27 cellular contexts compared by ENCODE assay signal in the genomic region with DNA sequence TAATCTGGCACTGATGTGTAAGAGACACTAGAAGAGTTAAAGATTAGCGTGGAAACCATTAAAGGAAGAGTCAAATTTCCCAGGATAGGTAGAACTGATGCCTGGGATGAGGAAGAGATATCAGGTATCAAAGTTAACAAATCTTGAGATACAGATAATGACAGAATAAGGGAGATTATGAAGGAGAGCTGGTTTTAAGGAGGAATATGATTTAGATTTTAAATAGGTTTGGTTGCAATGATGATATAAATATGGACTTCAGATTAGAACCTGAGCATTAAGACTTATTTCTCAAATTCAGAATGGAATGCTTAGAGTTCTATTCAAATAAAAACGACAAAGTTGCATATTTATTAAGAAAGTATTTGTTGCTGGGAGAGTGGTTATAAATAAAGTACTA. TPM values are rescaled to one million over a fixed set of nuclear protein-coding genes. Genes with fewer than 3 reads are reported as not detected.
DNase-seq lines count a peak whose midpoint lies in the region; TF ChIP-seq lines count a peak whose summit lies in the region.
"Had no signal": no experiment of that assay in that cellular context is flagged by ENCODE, and none has a peak within 500 bp of the region (broad histone marks: within the 10 kb centered on the region; RNA-seq: fewer than 3 reads in every experiment).

No MANE protein-coding gene starts in this region.

- H3K4me3 ChIP-seq in left ventricle myocardium inferior = no peak overlapping the region
- H3K4me3 ChIP-seq: gastroesophageal sphincter, GM12878, lung, SK-N-MC, thyroid gland had no signal

- DNase-seq in NCI-H82 (lab: John Stamatoyannopoulos, UW) = peak; percentile 25
- no peak for DNase-seq in NCI-H82 treated with DMSO at 0.1 percent for 48 hours (lab: John Stamatoyannopoulos, UW; ENCODE audit: unreplicated experiment)
- DNase-seq in ELR (ENCODE audit: low read depth) = peak; percentile 14
- peak; percentile 13 for DNase-seq in NCI-H69 (lab: John Stamatoyannopoulos, UW)
- peak; percentile 44 for DNase-seq in left kidney (ENCODE audit: low read depth, low spot score)
- DNase-seq in NCI-H226 = no peak
- no peak for DNase-seq in activated CD4-positive, alpha-beta T cell treated with anti-CD3 and anti-CD28 coated beads, Interleukin-2, amount 10 ng/mL, durations not matched to agents 7 days and 5 days
- no peak for DNase-seq in left ventricle myocardium inferior
- DNase-seq: ACHN; activated CD4-positive, alpha-beta memory T cell treated with anti-CD3 and anti-CD28 coated beads, Interleukin-2, amount 10 ng/mL, durations not matched to agents 7 days and 5 days; activated CD4-positive, CD25-positive, alpha-beta regulatory T cell treated with anti-CD3 and anti-CD28 coated beads, Interleukin-2, amount 50 U/mL, for 72 hours; activated CD8-positive, alpha-beta memory T cell treated with anti-CD3 and anti-CD28 coated beads, Interleukin-2, amount 50 U/mL, for 4 hours; activated naive CD4-positive, alpha-beta T cell treated with anti-CD3 and anti-CD28 coated beads for 36 hours; amygdala; CD4-positive, alpha-beta memory T cell; GOT3; NCI-H1436; RPMI8226; stimulated activated CD4-positive, alpha-beta T cell treated with anti-CD3 and anti-CD28 coated beads, Interleukin-4, amount 100 ng/mL, for 24 hours; T-helper 2 cell; thyroid gland had no signal

- H3K36me3 ChIP-seq in left ventricle myocardium inferior = no peaks in the 10 kb centered on the region
- H3K36me3 ChIP-seq: gastroesophageal sphincter, thyroid gland had no signal

- H3K36me3 Mint-ChIP-seq in activated CD4-positive, alpha-beta T cell treated with anti-CD3 and anti-CD28 coated beads, Interleukin-2, amount 10 ng/mL, durations not matched to agents 7 days and 5 days (ENCODE audit: low read depth) = no peaks in the 10 kb centered on the region

- H3K27ac ChIP-seq in left ventricle myocardium inferior (replicated peaks) = no peak overlapping the region
- H3K27ac ChIP-seq: gastroesophageal sphincter, SK-N-MC, thyroid gland had no signal

- no peak overlapping the region for H3K27ac Mint-ChIP-seq in activated CD4-positive, alpha-beta T cell treated with anti-CD3 and anti-CD28 coated beads, Interleukin-2, amount 10 ng/mL, durations not matched to agents 7 days and 5 days
- H3K27ac Mint-ChIP-seq: activated CD4-positive, alpha-beta memory T cell treated with anti-CD3 and anti-CD28 coated beads, Interleukin-2, amount 10 ng/mL, durations not matched to agents 7 days and 5 days; activated naive CD4-positive, alpha-beta T cell treated with anti-CD3 and anti-CD28 coated beads for 36 hours; B cell; nephron had no signal

- H3K27me3 ChIP-seq in left ventricle myocardium inferior (ENCODE audit: low read depth) = no peaks in the 10 kb centered on the region
- H3K27me3 ChIP-seq: gastroesophageal sphincter, thyroid gland had no signal

- H3K4me3 Mint-ChIP-seq in activated CD4-positive, alpha-beta T cell treated with anti-CD3 and anti-CD28 coated beads, Interleukin-2, amount 10 ng/mL, durations not matched to agents 7 days and 5 days = no peak overlapping the region
- H3K4me3 Mint-ChIP-seq: activated CD4-positive, alpha-beta memory T cell treated with anti-CD3 and anti-CD28 coated beads, Interleukin-2, amount 10 ng/mL, durations not matched to agents 7 days and 5 days; activated naive CD4-positive, alpha-beta T cell treated with anti-CD3 and anti-CD28 coated beads for 36 hours; B cell; nephron had no signal

- H3K27me3 Mint-ChIP-seq in activated CD4-positive, alpha-beta T cell treated with anti-CD3 and anti-CD28 coated beads, Interleukin-2, amount 10 ng/mL, durations not matched to agents 7 days and 5 days = no peaks in the 10 kb centered on the region
- H3K27me3 Mint-ChIP-seq: activated CD4-positive, alpha-beta memory T cell treated with anti-CD3 and anti-CD28 coated beads, Interleukin-2, amount 10 ng/mL, durations not matched to agents 7 days and 5 days had no signal

- H3K4me1 ChIP-seq in left ventricle myocardium inferior = peaks cover 7% of the 10 kb centered on the region

- H3K4me1 Mint-ChIP-seq in activated CD4-positive, alpha-beta T cell treated with anti-CD3 and anti-CD28 coated beads, Interleukin-2, amount 10 ng/mL, durations not matched to agents 7 days and 5 days = no peaks in the 10 kb centered on the region
- H3K4me1 Mint-ChIP-seq: activated CD4-positive, alpha-beta memory T cell treated with anti-CD3 and anti-CD28 coated beads, Interleukin-2, amount 10 ng/mL, durations not matched to agents 7 days and 5 days; B cell; nephron had no signal

- CTCF ChIA-PET in activated CD4-positive, alpha-beta T cell treated with anti-CD3 and anti-CD28 coated beads, Interleukin-2, amount 10 ng/mL, durations not matched to agents 7 days and 5 days (lab: Charles Lee) = no interaction called here

- H3K9me3 ChIP-seq in left ventricle myocardium inferior (replicated peaks) = peaks cover 20% of the 10 kb centered on the region
- H3K9me3 ChIP-seq: thyroid gland had no signal

- POLR2A ChIA-PET in activated CD4-positive, alpha-beta T cell treated with anti-CD3 and anti-CD28 coated beads, Interleukin-2, amount 10 ng/mL, durations not matched to agents 7 days and 5 days (lab: Charles Lee) = no interaction called here

- TF ChIP-seq CTCF in left ventricle myocardium inferior (IDR thresholded peaks at IDR 0.05; ENCODE audit: borderline replicate concordance) = no peak

- intact Hi-C loops in left ventricle myocardium inferior (cut with micrococcal nuclease) = no loop called here

- peaks cover 8% of the 10 kb centered on the region for H3K9me3 Mint-ChIP-seq in activated CD4-positive, alpha-beta T cell treated with anti-CD3 and anti-CD28 coated beads, Interleukin-2, amount 10 ng/mL, durations not matched to agents 7 days and 5 days

RNA-seq across cellular contexts. Expression of a gene that starts 26.2 kb away (rescaled TPM):
- 10 to 100 TPM; 10.8 to 11.0 TPM for total RNA-seq in activated CD4-positive, alpha-beta T cell treated with anti-CD3 and anti-CD28 coated beads, Interleukin-2, amount 10 ng/mL, durations not matched to agents 7 days and 5 days
- 5.4 TPM for total RNA-seq in left ventricle myocardium inferior

Comparison
In these comparisons a context has a peak if more than half of its experiments do, and no peak if none do; other contexts are left out.
1. DNase-seq: peak in NCI-H82 (single experiment), ELR (single experiment), NCI-H69 (single experiment) and left kidney (single experiment); none in NCI-H82 treated with DMSO at 0.1 percent for 48 hours (single experiment), NCI-H226 (single experiment), activated CD4-positive, alpha-beta T cell treated with anti-CD3 and anti-CD28 coated beads, Interleukin-2, amount 10 ng/mL, durations not matched to agents 7 days and 5 days (single experiment) and left ventricle myocardium inferior (single experiment).